Comparison of ENCODE assay signal across 8 cellular contexts in genomic region chr19:10517361-10517759, GRCh38. TPM values are rescaled to one million over a fixed set of nuclear protein-coding genes. Genes with fewer than 3 reads are reported as not detected.
DNase-seq lines count a peak whose midpoint lies in the region; ATAC-seq and TF ChIP-seq lines count a peak whose summit lies in the region.

Gene S1PR5 (minus strand): TSS chr19:10517447. CDS start chr19:10515011, 2,436 bp downstream.

- H3K36me3 ChIP-seq in cardiac muscle cell, result no peaks in the 10 kb centered on the region
- H3K36me3 ChIP-seq in esophagus squamous epithelium, result peaks cover 0 to 19% (median 3%) of the 10 kb centered on the region in 3 donors

- TF ChIP-seq CTCF in cardiac muscle cell (IDR thresholded peaks at IDR 0.05; ENCODE audit: low read depth, low read length) (no peak), esophagus squamous epithelium (IDR thresholded peaks at IDR 0.05) (no peak)

- H3K9me3 ChIP-seq in cardiac muscle cell (ENCODE audit: low read depth) (no peaks in the 10 kb centered on the region), esophagus squamous epithelium (no peaks in the 10 kb centered on the region)

- DNase-seq in cardiac muscle cell (ENCODE audit: low read depth in 1 of 2, low spot score in 1 of 2) (peak in 1 of 2 donors; percentile 38), Right ventricle myocardium inferior (ENCODE audit: missing footprints) (no peak), SW 1271 (lab: John Stamatoyannopoulos, UW) (peak; percentile 65 to 72), esophagus squamous epithelium (lab: John Stamatoyannopoulos, UW) (no peak), nucleus accumbens (lab: John Stamatoyannopoulos, UW) (peak in 52 of 56 donors; percentile 29 to 92 (median 82)), NCI-H187 treated with DMSO at 0.1 percent for 48 hours (lab: John Stamatoyannopoulos, UW) (no peak), dermis blood vessel endothelial cell (no peak)

- peak within 1 kb of the TSS; percentile 25 for H3K4me3 ChIP-seq in cardiac muscle cell
- peak within 1 kb of the TSS; percentile 52 to 74 (median 61) for H3K4me3 ChIP-seq in esophagus squamous epithelium

- H3K27ac ChIP-seq in cardiac muscle cell, result no peak within 1 kb of the TSS
- peak within 1 kb of the TSS; percentile 73 to 88 (median 86) for H3K27ac ChIP-seq in esophagus squamous epithelium

- H3K4me1 ChIP-seq in cardiac muscle cell (ENCODE audit: low read depth), result no peaks in the 10 kb centered on the region
- H3K4me1 ChIP-seq in esophagus squamous epithelium, result peaks cover 38 to 97% (median 39%) of the 10 kb centered on the region in 3 donors

- WGBS in esophagus squamous epithelium, 2 donors, result no CpG with 5 or more reads among the region's 39 CpGs

- peaks cover 67% of the 10 kb centered on the region for H3K27me3 ChIP-seq in cardiac muscle cell
- H3K27me3 ChIP-seq in esophagus squamous epithelium, result peaks cover 0 to 77% (median 10%) of the 10 kb centered on the region in 4 donors

- TF ChIP-seq POLR2A in esophagus squamous epithelium (IDR thresholded peaks at IDR 0.05), result peak in 1 of 4 donors; percentile 32

- intact Hi-C loops in Right ventricle myocardium inferior (cut with DNase I) (no loop called here), esophagus squamous epithelium (cut with DNase I) (no loop called here)

- ATAC-seq in Right ventricle myocardium inferior (no peak), GM18861 (IDR thresholded peaks at IDR 0.05; ENCODE audit: unreplicated experiment) (no peak)

RNA-seq across cellular contexts. Expression of gene S1PR5, which starts in this region (rescaled TPM):
- total RNA-seq in cardiac muscle cell (0.60 and 0.63 TPM in 2 replicates), Right ventricle myocardium inferior (0.27 TPM), esophagus squamous epithelium (10 to 100 TPM in 3 of 4 donors, 1 to 10 TPM in 1; 8.9 to 27.2 (median 16.3) TPM), dermis blood vessel endothelial cell (under 0.01 TPM in 1 of 2 replicates, not detected in the other)
- 0.75 TPM in 1 of 2 replicates, not detected in the other for polyA plus RNA-seq in cardiac muscle cell

Comparison
In these comparisons a context has a peak if more than half of its experiments do, and no peak if none do; other contexts are left out.
1. DNase-seq: peak in SW 1271 (2 of 2) and nucleus accumbens (52 of 56); none in Right ventricle myocardium inferior (single experiment), esophagus squamous epithelium (single experiment), NCI-H187 treated with DMSO at 0.1 percent for 48 hours (single experiment) and dermis blood vessel endothelial cell (single experiment).